ENCODE assay signal across 8 cellular contexts in the genomic region with DNA sequence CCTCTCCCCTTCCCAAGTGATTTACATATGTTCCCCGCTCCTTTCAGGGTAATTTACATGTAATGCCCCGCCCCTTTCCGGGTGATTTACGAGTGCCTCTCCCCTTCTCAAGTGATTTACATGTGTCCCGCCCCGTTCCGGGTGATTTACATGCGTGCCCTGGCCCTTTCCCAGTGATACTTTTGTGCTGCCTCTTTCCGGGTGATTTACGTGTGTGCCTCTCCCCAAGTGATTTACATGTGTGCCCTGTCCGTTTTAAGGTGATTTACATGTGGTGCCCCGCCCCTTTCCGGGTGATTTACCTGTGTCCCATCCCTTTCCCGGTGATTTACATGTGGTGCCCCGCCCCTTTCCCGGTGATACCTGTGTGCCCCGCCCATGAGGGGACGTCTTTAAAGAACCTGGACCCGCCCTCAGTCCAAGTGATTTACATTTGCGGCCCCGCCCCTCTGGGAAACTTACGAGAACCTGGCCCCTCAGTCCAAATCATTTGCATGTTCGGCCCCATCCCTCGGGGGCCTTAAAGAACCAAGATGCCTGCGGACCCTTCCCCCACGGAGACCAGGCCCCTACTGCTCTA.
DNase-seq lines count a peak whose midpoint lies in the region; ATAC-seq lines count a peak whose summit lies in the region.

No MANE protein-coding gene starts in this region.

- peak overlapping the region; percentile 90 for H3K27ac Mint-ChIP-seq in memory B cell

- peaks cover 8% of the 10 kb centered on the region for H3K36me3 Mint-ChIP-seq in memory B cell

- ATAC-seq in GM19395 (IDR thresholded peaks at IDR 0.05; ENCODE audit: unreplicated experiment): peak; percentile 58
- ATAC-seq in HG03460 (IDR thresholded peaks at IDR 0.05; ENCODE audit: unreplicated experiment): peak; percentile 46
- peak; percentile 62 for ATAC-seq in memory B cell (ENCODE audit: low read depth)

- H3K9me3 Mint-ChIP-seq in memory B cell: peaks cover 1% of the 10 kb centered on the region

- peak in 11 of 14 donors; percentile 48 to 90 (median 78) for DNase-seq in C1 segment of cervical spinal cord (lab: John Stamatoyannopoulos, UW)
- peak; percentile 77 for DNase-seq in NCI-H82 treated with DMSO at 0.1 percent for 48 hours (lab: John Stamatoyannopoulos, UW; ENCODE audit: unreplicated experiment)
- DNase-seq in activated CD8-positive, alpha-beta memory T cell treated with anti-CD3 and anti-CD28 coated beads for 1 hour (ENCODE audit: extremely low read depth in 1 of 2, low read depth in 1 of 2): peak; percentile 46 to 59
- DNase-seq in effector CD8-positive, alpha-beta T cell (lab: John Stamatoyannopoulos, UW): peak; percentile 86
- DNase-seq in memory B cell (ENCODE audit: low spot score in 2 of 2): peak; percentile 83 to 90
- DNase-seq in stimulated activated CD8-positive, alpha-beta memory T cell treated with anti-CD3 and anti-CD28 coated beads, Interleukin-2, amount 100 ng/mL, for 1 hour (ENCODE audit: low read depth in 2 of 2): peak; percentile 42 to 64

- H3K4me3 Mint-ChIP-seq in memory B cell: peak overlapping the region; percentile 83

- peaks cover 17% of the 10 kb centered on the region for H3K4me1 Mint-ChIP-seq in memory B cell

- peaks cover 2% of the 10 kb centered on the region for H3K27me3 Mint-ChIP-seq in memory B cell

Comparison
In these comparisons a context has a peak if more than half of its experiments do, and no peak if none do; other contexts are left out.
1. Peak in every context shown above with its lines: DNase-seq and ATAC-seq.